In the genomic region with DNA sequence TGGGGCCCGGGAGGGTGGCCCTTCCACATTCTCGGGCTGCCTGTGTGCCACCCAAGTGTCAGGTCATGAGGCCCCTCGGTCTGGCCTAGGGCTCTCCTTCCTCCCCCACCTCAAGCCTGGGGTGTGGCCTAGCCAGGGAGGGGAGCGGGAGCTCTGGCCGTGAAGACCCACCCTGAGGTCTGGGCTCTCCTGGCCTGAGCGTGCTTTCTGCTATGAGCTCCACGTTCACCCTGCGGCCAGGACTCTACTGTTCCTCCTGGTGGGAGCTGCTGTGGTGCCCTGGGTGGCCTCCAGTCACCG, we compare ENCODE assay signal across 12 cellular contexts.
"Had no signal": no experiment of that assay in that cellular context is flagged by ENCODE, and none has a peak within 500 bp of the region (broad histone marks: within the 10 kb centered on the region; RNA-seq: fewer than 3 reads in every experiment).

No MANE protein-coding gene starts in this region.

- H3K27ac ChIP-seq: breast epithelium, hepatocyte, ovary, VCaP had no signal

- H3K36me3 ChIP-seq: breast epithelium, ovary had no signal

- H3K4me3 ChIP-seq: breast epithelium, hepatocyte, ovary had no signal

- H3K27me3 ChIP-seq: breast epithelium, hepatocyte, ovary had no signal

- ATAC-seq: activated naive CD8-positive, alpha-beta T cell treated with anti-CD3 and anti-CD28 coated beads, Interleukin-2, amount 50 U/mL, for 24 hours; stimulated activated effector memory CD8-positive, alpha-beta T cell treated with anti-CD3 and anti-CD28 coated beads, Interleukin-12 subunit alpha, Interleukin-12 subunit beta, amount 100 ng/mL, for 72 hours had no signal

- H3K9me3 ChIP-seq: breast epithelium, ovary had no signal

- DNase-seq: activated CD4-positive, alpha-beta T cell treated with anti-CD3 and anti-CD28 coated beads, Interleukin-2, amount 50 U/mL, for 48 hours; activated naive CD4-positive, alpha-beta T cell treated with anti-CD3 and anti-CD28 coated beads for 36 hours; activated naive CD8-positive, alpha-beta T cell treated with anti-CD3 and anti-CD28 coated beads, Interleukin-2, amount 50 U/mL, for 24 hours; activated T-cell treated with anti-CD3 and anti-CD28 coated beads, Interleukin-2, amount 50 U/mL, for 1 hour; aorta; dermis blood vessel endothelial cell; kidney; ovary had no signal

- H3K4me2 ChIP-seq: hepatocyte had no signal

- H3K4me1 ChIP-seq: breast epithelium had no signal
